In genomic region chr17:42422958-42423712, GRCh38 we compare ENCODE assay signal across 8 cellular contexts. TPM values are rescaled to one million over a fixed set of nuclear protein-coding genes. Genes with fewer than 3 reads are reported as not detected.
DNase-seq lines count a peak whose midpoint lies in the region; FAIRE-seq and TF ChIP-seq lines count a peak whose summit lies in the region.

TSS of gene CAVIN1 (minus strand) at chr17:42423256. CDS start at chr17:42423097, 159 bp downstream.

- H3K27ac ChIP-seq in OCI-LY7 (ENCODE audit: low read depth, low read length, poor library complexity, severe bottlenecking) = no peak within 1 kb of the TSS

- H3K36me3 ChIP-seq in OCI-LY7 (ENCODE audit: insufficient read depth, low read length) = no peaks in the 10 kb centered on the region

- intact Hi-C loops in OCI-LY7 (cut with micrococcal nuclease; ENCODE audit: unreplicated experiment) (no loop called here), posterior cingulate gyrus (cut with DNase I) (no loop called here)

- POLR2A ChIA-PET in OCI-LY7 (lab: Charles Lee) = no interaction called here

- BruUV-seq in OCI-LY7 (replicated peaks; lab: Mats Ljungman, UMichigan) = no TSS peak

- H3K79me2 ChIP-seq in OCI-LY7 (ENCODE audit: insufficient read depth, low read depth, low read length) = no peaks in the 10 kb centered on the region

- no peak for DNase-seq in GM12864 (ENCODE audit: low read depth)
- no peak for DNase-seq in OCI-LY7 (ENCODE audit: low spot score)
- DNase-seq in T47D (ENCODE audit: low read depth in 1 of 2, low spot score in 1 of 2) = peak; percentile 98 to 99
- DNase-seq in hippocampal formation (lab: John Stamatoyannopoulos, UW) = peak; percentile 78 to 90
- peak; percentile 79 to 98 (median 89) for DNase-seq in posterior cingulate gyrus
- no peak for DNase-seq in NK-92 (lab: John Stamatoyannopoulos, UW; ENCODE audit: unreplicated experiment)
- no peak for DNase-seq in RPMI8226

- FAIRE-seq in A204.1 (lab: Jason Lieb, UNC) = peak; percentile 97

- no peaks in the 10 kb centered on the region for H3K9me2 ChIP-seq in OCI-LY7 (ENCODE audit: insufficient read depth, low read length)

- TF ChIP-seq CTCF in GM12864 (IDR thresholded peaks at IDR 0.05; ENCODE audit: low read depth, low read length, missing control alignments) (no peak), OCI-LY7 (conservative IDR thresholded peaks at IDR 0.05; ENCODE audit: low read length) (no peak)

- peak within 1 kb of the TSS; percentile 31 for H3K4me2 ChIP-seq in OCI-LY7 (ENCODE audit: low read length)

- in situ Hi-C loops in T47D (cut with HindIII; ENCODE audit: low pct_unique_long_range_greater_than_20kb, low sequenced_read_pairs) = no loop called here

- no peaks in the 10 kb centered on the region for H4K20me1 ChIP-seq in OCI-LY7 (ENCODE audit: insufficient read depth, low read length)

- H2AFZ ChIP-seq in OCI-LY7 (ENCODE audit: low read length) = no peak within 1 kb of the TSS

- CTCF ChIA-PET in OCI-LY7 (lab: Charles Lee; ENCODE audit: unreplicated experiment) = interaction anchor here (1.2 kb wide), 1 partner anchor 16 kb away, joined by 4 read pairs; no protein-coding TSS in a partner anchor

- H3K9me3 ChIP-seq in OCI-LY7 (ENCODE audit: low read length) = no peaks in the 10 kb centered on the region

- no peaks in the 10 kb centered on the region for H3K4me1 ChIP-seq in OCI-LY7 (ENCODE audit: insufficient read depth, low read length, poor library complexity, severe bottlenecking)

- H3K4me3 ChIP-seq in GM12864 (ENCODE audit: low read depth, low read length) = peak within 1 kb of the TSS; percentile 47
- H3K4me3 ChIP-seq in OCI-LY7 (ENCODE audit: low read depth, low read length, poor library complexity, severe bottlenecking) = peak within 1 kb of the TSS; percentile 12

RNA-seq across cellular contexts. Expression of gene CAVIN1, which starts in this region (rescaled TPM):
- total RNA-seq in OCI-LY7 (2014; rRNA removed; shearing (Covaris generic)) = not detected in 2 replicates
- total RNA-seq in OCI-LY7 (2022) = 0.08 TPM in 1 of 2 replicates, not detected in the other

Comparison
In these comparisons a context has a peak if more than half of its experiments do, and no peak if none do; other contexts are left out.
1. DNase-seq: peak in T47D (2 of 2), hippocampal formation (2 of 2) and posterior cingulate gyrus (10 of 10); none in GM12864 (single experiment), OCI-LY7 (single experiment), NK-92 (single experiment) and RPMI8226 (single experiment).